In the genomic region with DNA sequence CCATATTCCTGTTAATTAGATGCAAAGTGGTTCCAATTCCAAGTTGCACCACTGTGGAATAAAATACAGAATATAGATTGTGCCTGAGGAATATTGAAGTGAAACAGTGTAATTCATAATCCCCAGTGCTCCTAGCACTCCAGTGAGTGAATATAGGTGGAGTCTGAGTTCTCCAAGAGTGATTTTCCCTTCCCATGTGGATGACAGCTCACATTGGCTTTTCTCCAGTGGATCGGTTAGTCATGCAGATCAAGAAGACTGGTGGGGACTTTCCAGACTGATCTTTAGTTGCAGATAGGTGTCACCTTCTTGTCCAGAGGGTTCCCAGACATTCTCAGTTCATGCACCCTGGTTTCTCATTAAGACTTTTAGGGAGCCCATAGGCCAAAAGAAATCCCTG, we compare ENCODE assay signal across 1 cellular context.
TF ChIP-seq lines count a peak whose summit lies in the region.

No MANE protein-coding gene starts in this region.

TF ChIP-seq in SK-N-SH, 30 proteins besides CTCF, POLR2A, EP300 and RAD21 (continued from another document):
- no peak for TF ChIP-seq EZH2phosphoT487 (IDR thresholded peaks at IDR 0.05; ENCODE audit: borderline replicate concordance, low read depth)
- TF ChIP-seq, protein P1, sequence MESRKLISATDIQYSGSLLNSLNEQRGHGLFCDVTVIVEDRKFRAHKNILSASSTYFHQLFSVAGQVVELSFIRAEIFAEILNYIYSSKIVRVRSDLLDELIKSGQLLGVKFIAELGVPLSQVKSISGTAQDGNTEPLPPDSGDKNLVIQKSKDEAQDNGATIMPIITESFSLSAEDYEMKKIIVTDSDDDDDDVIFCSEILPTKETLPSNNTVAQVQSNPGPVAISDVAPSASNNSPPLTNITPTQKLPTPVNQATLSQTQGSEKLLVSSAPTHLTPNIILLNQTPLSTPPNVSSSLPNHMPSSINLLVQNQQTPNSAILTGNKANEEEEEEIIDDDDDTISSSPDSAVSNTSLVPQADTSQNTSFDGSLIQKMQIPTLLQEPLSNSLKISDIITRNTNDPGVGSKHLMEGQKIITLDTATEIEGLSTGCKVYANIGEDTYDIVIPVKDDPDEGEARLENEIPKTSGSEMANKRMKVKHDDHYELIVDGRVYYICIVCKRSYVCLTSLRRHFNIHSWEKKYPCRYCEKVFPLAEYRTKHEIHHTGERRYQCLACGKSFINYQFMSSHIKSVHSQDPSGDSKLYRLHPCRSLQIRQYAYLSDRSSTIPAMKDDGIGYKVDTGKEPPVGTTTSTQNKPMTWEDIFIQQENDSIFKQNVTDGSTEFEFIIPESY (IDR thresholded peaks at IDR 0.05; ENCODE audit: borderline replicate concordance, low read depth): no peak
- peak; percentile 51; the same call in 1 of the 2 replicates for TF ChIP-seq TCF12 (IDR thresholded peaks at IDR 0.05)
